ENCODE assay signal across 7 cellular contexts in genomic region chrX:130165703-130166502, GRCh38. TPM values are rescaled to one million over a fixed set of nuclear protein-coding genes. Genes with fewer than 3 reads are reported as not detected.
DNase-seq lines count a peak whose midpoint lies in the region; ATAC-seq, FAIRE-seq and TF ChIP-seq lines count a peak whose summit lies in the region.

TSS of gene AIFM1 (minus strand) at chrX:130165841. CDS start at chrX:130165656, 185 bp downstream.

- peak within 1 kb of the TSS; percentile 22 to 30 for H3K4me3 ChIP-seq in body of pancreas

- peak; percentile 83 for ATAC-seq in GM18520 (IDR thresholded peaks at IDR 0.05; ENCODE audit: unreplicated experiment)
- peak; percentile 83 for ATAC-seq in HG03064 (IDR thresholded peaks at IDR 0.05; ENCODE audit: low read depth, unreplicated experiment)
- peak; percentile 98 for ATAC-seq in body of pancreas
- ATAC-seq in sciatic nerve, result peak; percentile 98

- FAIRE-seq in TTC549 (lab: Jason Lieb, UNC), result peak; percentile 23

- peak; percentile 58 to 80 (median 78) for TF ChIP-seq POLR2A in body of pancreas (IDR thresholded peaks at IDR 0.05)

- TF ChIP-seq CTCF in body of pancreas (IDR thresholded peaks at IDR 0.05), result peak in 1 of 7 experiments; percentile 9

- intact Hi-C loops in body of pancreas (cut with DNase I) (no loop called here), sciatic nerve (cut with DNase I) (no loop called here)

- H3K27me3 ChIP-seq in body of pancreas, result no peaks in the 10 kb centered on the region

- peak; percentile 98 for DNase-seq in NCI-H2107 treated with DMSO at 0.1 percent for 48 hours (lab: John Stamatoyannopoulos, UW; ENCODE audit: unreplicated experiment)
- peak; percentile 90 to 95 (median 91) for DNase-seq in body of pancreas
- DNase-seq in iPS DF 19.7 (ENCODE audit: low read depth, low spot score), result peak; percentile 75
- DNase-seq in sciatic nerve (ENCODE audit: low spot score), result peak; percentile 93

- peaks cover 26% of the 10 kb centered on the region for H3K4me1 ChIP-seq in body of pancreas

- no peaks in the 10 kb centered on the region for H3K36me3 ChIP-seq in body of pancreas (replicated peaks in 1 of 2; ENCODE audit: insufficient read depth in 1 of 2, low read depth in 2 of 2)

- H3K27ac ChIP-seq in body of pancreas, result peak within 1 kb of the TSS; percentile 71 to 93 (median 81)

- no peaks in the 10 kb centered on the region for H3K9me3 ChIP-seq in body of pancreas

- 0% methylated on average over 9 to 36 of the region's 50 CpGs for WGBS in body of pancreas, 2 donors

RNA-seq across cellular contexts. Expression of gene AIFM1, which starts in this region (rescaled TPM):
- total RNA-seq in body of pancreas (10 to 100 TPM; 14.8 to 22.4 TPM), sciatic nerve (15.7 TPM)

Comparison
In these comparisons a context has a peak if more than half of its experiments do, and no peak if none do; other contexts are left out.
1. Peak in every context shown above with its lines: DNase-seq, ATAC-seq, H3K4me3 ChIP-seq and H3K27ac ChIP-seq.